Comparison of ENCODE assay signal across 17 cellular contexts in genomic region chr17:46984892-46985291, GRCh38. TPM values are rescaled to one million over a fixed set of nuclear protein-coding genes. Genes with fewer than 3 reads are reported as not detected.
DNase-seq lines count a peak whose midpoint lies in the region; TF ChIP-seq lines count a peak whose summit lies in the region.
"Had no signal": no experiment of that assay in that cellular context is flagged by ENCODE, and none has a peak within 500 bp of the region (broad histone marks: within the 10 kb centered on the region; RNA-seq: fewer than 3 reads in every experiment).

No MANE protein-coding gene starts in this region.

- H3K27me3 ChIP-seq in endodermal cell (ENCODE audit: control insufficient read depth, insufficient read depth, low read length, poor library complexity, severe bottlenecking) = peaks cover 73% of the 10 kb centered on the region

- no peak overlapping the region for H3K4me3 Mint-ChIP-seq in brain
- no peak overlapping the region for H3K4me3 Mint-ChIP-seq in endodermal cell
- H3K4me3 Mint-ChIP-seq: activated naive CD4-positive, alpha-beta T cell treated with anti-CD3 and anti-CD28 coated beads, Interleukin-2, amount 50 U/mL, for 24 hours; T-cell had no signal

- H3K27ac ChIP-seq in endodermal cell (ENCODE audit: low read depth, low read length) = no peak overlapping the region
- H3K27ac ChIP-seq: cardiac muscle cell had no signal

- H3K4me1 ChIP-seq in endodermal cell (ENCODE audit: control insufficient read depth, insufficient read depth, low read length) = no peaks in the 10 kb centered on the region

- in situ Hi-C loops in GM13977 (cut with MboI; ENCODE audit: low pct_unique_long_range_greater_than_20kb, low sequenced_read_pairs, unreplicated experiment) = no loop called here

- peak; percentile 97 for DNase-seq in DMS53 (lab: John Stamatoyannopoulos, UW)
- peak; percentile 52 for DNase-seq in NCI-H2029 (lab: John Stamatoyannopoulos, UW)
- peak; percentile 65 for DNase-seq in myocyte (ENCODE audit: low read depth)
- no peak for DNase-seq in endodermal cell
- DNase-seq in cerebellar nuclear complex (lab: John Stamatoyannopoulos, UW) = no peak
- DNase-seq in GM13977 (ENCODE audit: low spot score) = no peak
- DNase-seq: activated CD8-positive, alpha-beta memory T cell treated with anti-CD3 and anti-CD28 coated beads, Interleukin-2, amount 50 U/mL, for 48 hours; EL; KBM-7; kidney glomerular epithelial cell; NCI-H1930; T-cell had no signal

- WGBS in endodermal cell (ENCODE audit: insufficient coverage in 1 of 2, insufficient read length in 1 of 2), 2 experiments = 87 to 88% methylated on average over 5 of the region's 5 CpGs

- H3K4me1 Mint-ChIP-seq in brain (peaks cover 17% of the 10 kb centered on the region), endodermal cell (peaks cover 4% of the 10 kb centered on the region)

- H3K9me3 Mint-ChIP-seq in brain (no peaks in the 10 kb centered on the region), endodermal cell (no peaks in the 10 kb centered on the region)
- H3K9me3 Mint-ChIP-seq: activated naive CD4-positive, alpha-beta T cell treated with anti-CD3 and anti-CD28 coated beads, Interleukin-2, amount 50 U/mL, for 24 hours; T-cell had no signal

- H3K36me3 ChIP-seq in endodermal cell (ENCODE audit: control insufficient read depth, insufficient read depth, low read length) = no peaks in the 10 kb centered on the region
- H3K36me3 ChIP-seq: cardiac muscle cell had no signal

- H3K4me3 ChIP-seq in endodermal cell (ENCODE audit: low read length) = no peak overlapping the region
- H3K4me3 ChIP-seq: cardiac muscle cell had no signal

- peaks cover 19% of the 10 kb centered on the region for H3K27me3 Mint-ChIP-seq in brain
- peaks cover 72% of the 10 kb centered on the region for H3K27me3 Mint-ChIP-seq in endodermal cell (ENCODE audit: insufficient read depth)

- peaks cover 6% of the 10 kb centered on the region for H3K36me3 Mint-ChIP-seq in brain
- H3K36me3 Mint-ChIP-seq in endodermal cell (ENCODE audit: low read depth) = no peaks in the 10 kb centered on the region
- H3K36me3 Mint-ChIP-seq: activated naive CD4-positive, alpha-beta T cell treated with anti-CD3 and anti-CD28 coated beads, Interleukin-2, amount 50 U/mL, for 24 hours had no signal

- TF ChIP-seq CTCF in brain (conservative IDR thresholded peaks at IDR 0.05) = no peak
- TF ChIP-seq CTCF in endodermal cell (conservative IDR thresholded peaks at IDR 0.05) = no peak
- TF ChIP-seq CTCF in GM13977 (IDR thresholded peaks at IDR 0.05; ENCODE audit: extremely low read depth, insufficient read depth, missing control alignments) = no peak

- peak overlapping the region in 4 of 5 experiments; percentile 6 to 73 (median 24) for H3K27ac Mint-ChIP-seq in brain
- no peak overlapping the region for H3K27ac Mint-ChIP-seq in endodermal cell
- H3K27ac Mint-ChIP-seq: activated naive CD4-positive, alpha-beta T cell treated with anti-CD3 and anti-CD28 coated beads, Interleukin-2, amount 50 U/mL, for 24 hours; progenitor cell of endocrine pancreas; T-cell had no signal

- no peaks in the 10 kb centered on the region for H3K9me3 ChIP-seq in endodermal cell (ENCODE audit: control insufficient read depth, low read length)

- H3K9ac ChIP-seq in endodermal cell (ENCODE audit: extremely low read depth, low read length, poor library complexity, severe bottlenecking) = no peak overlapping the region

RNA-seq across cellular contexts. Expression of gene RPRML, which starts 5.8 kb away (rescaled TPM):
- 3.5 TPM for polyA plus RNA-seq in brain (ENCODE audit: insufficient read depth, low read depth, low replicate concordance)
- total RNA-seq in myocyte (1.3 and 2.5 TPM in 2 replicates), endodermal cell (under 1 TPM in 1 of 2 donors, not detected in 1; 0.31 TPM)
- polyA plus RNA-seq in myocyte (2012) = not detected
- polyA plus RNA-seq in endodermal cell (2013, experiment 1 of 2) = 6.1 TPM
- polyA plus RNA-seq in endodermal cell (2013, experiment 2 of 2) = 4.6 TPM
- total RNA-seq: cardiac muscle cell, progenitor cell of endocrine pancreas, T-cell had no signal
- polyA plus RNA-seq: BJ, cardiac muscle cell had no signal

Comparison
In these comparisons a context has a peak if more than half of its experiments do, and no peak if none do; other contexts are left out.
1. DNase-seq: peak in DMS53 (single experiment), NCI-H2029 (single experiment) and myocyte (single experiment); none in endodermal cell (single experiment), cerebellar nuclear complex (0 of 2) and GM13977 (single experiment).